Comparison of ENCODE assay signal across 1 cellular context in the genomic region with DNA sequence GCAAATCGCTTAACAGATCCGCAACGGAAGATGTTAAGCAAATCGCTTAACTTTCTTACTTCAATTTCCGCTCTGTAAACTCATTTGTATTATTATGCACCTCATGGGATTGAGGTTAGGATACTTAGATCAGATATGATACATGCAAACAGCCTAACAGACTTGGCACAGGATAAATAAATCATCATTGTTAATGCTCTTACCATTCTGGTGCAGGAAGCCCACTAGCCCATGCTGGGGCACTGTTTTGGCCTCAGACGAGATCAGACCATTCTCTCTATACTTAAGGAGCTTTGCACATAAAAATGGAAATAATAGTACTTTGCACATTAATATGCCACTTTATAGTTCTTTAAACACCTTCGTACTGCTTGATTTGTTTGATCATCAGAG.
TF ChIP-seq lines count a peak whose summit lies in the region.

No MANE protein-coding gene starts in this region.

TF ChIP-seq in endothelial cell of umbilical vein, 7 proteins besides CTCF, POLR2A, EP300 and RAD21:
- TF ChIP-seq FOS (IDR thresholded peaks at IDR 0.05; ENCODE audit: borderline replicate concordance, insufficient read depth, low read length) (no peak), GATA2 (IDR thresholded peaks at IDR 0.05; ENCODE audit: insufficient read depth, insufficient read length, low read depth, low read length) (peak; percentile 3)
